ENCODE assay signal across 8 cellular contexts in genomic region chr18:58613201-58613600, GRCh38. TPM values are rescaled to one million over a fixed set of nuclear protein-coding genes. Genes with fewer than 3 reads are reported as not detected.
DNase-seq lines count a peak whose midpoint lies in the region; ATAC-seq, FAIRE-seq and TF ChIP-seq lines count a peak whose summit lies in the region.
"Not testable (repeated sequence)": the region's sequence is repeated elsewhere in the genome, so short reads cannot be mapped to it uniquely, and the experiment has no call there.

No MANE protein-coding gene starts in this region.

- H3K4me1 Mint-ChIP-seq in CD4-positive, CD25-positive, alpha-beta regulatory T cell = peaks cover 19 to 51% (median 45%) of the 10 kb centered on the region in 4 donors
- H3K4me1 Mint-ChIP-seq in natural killer cell = peaks cover 16 to 27% of the 10 kb centered on the region in 2 donors

- H2AFZ ChIP-seq in H1 (ENCODE audit: low read length); trophoblast cell (ENCODE audit: insufficient read depth, low read length, poor library complexity): not testable (repeated sequence)

- H3K4me2 ChIP-seq in H1 (ENCODE audit: insufficient read depth in 1 of 2, low read depth in 2 of 2, low read length in 2 of 2); trophoblast cell (ENCODE audit: low read length): not testable (repeated sequence)

- peak overlapping the region; percentile 33; the same call in 1 of the 2 replicates for H3K18ac ChIP-seq in H1 (ENCODE audit: extremely low read depth, low read length)
- H3K18ac ChIP-seq in trophoblast cell (ENCODE audit: low read length) = not testable (repeated sequence)

- H3K23ac ChIP-seq in H1 (ENCODE audit: insufficient read length); trophoblast cell (ENCODE audit: low read length): not testable (repeated sequence)

- not testable (repeated sequence) for H3K4ac ChIP-seq in H1 (replicated peaks; ENCODE audit: insufficient read length, low read depth, low read length); trophoblast cell (ENCODE audit: low read depth, low read length)

- H3K27ac ChIP-seq in CD4-positive, CD25-positive, alpha-beta regulatory T cell (ENCODE audit: insufficient read depth, low read length, poor library complexity, severe bottlenecking); H1 (ENCODE audit: low read depth, low read length); trophoblast cell (ENCODE audit: low read depth, low read length): not testable (repeated sequence)
- H3K27ac ChIP-seq in right cardiac atrium (ENCODE audit: low read length) = peak overlapping the region; percentile 36

- not testable (repeated sequence) for TF ChIP-seq POLR2A in GM12892 (IDR thresholded peaks at IDR 0.05; ENCODE audit: low read depth, low read length); H1 (IDR thresholded peaks at IDR 0.05; ENCODE audit: control extremely low read depth in 1 of 2, low read depth in 2 of 2, low read length in 2 of 2)

- not testable (repeated sequence) for H3K56ac ChIP-seq in H1 (replicated peaks; ENCODE audit: insufficient read length, low read depth, low read length)

- TF ChIP-seq CTCF in H1 (IDR thresholded peaks at IDR 0.05; ENCODE audit: control extremely low read depth in 1 of 3, insufficient read depth in 1 of 3, low read depth in 1 of 3, low read length in 3 of 3); natural killer cell (IDR thresholded peaks at IDR 0.05): not testable (repeated sequence)

- not testable (repeated sequence) for H2BK5ac ChIP-seq in H1 (ENCODE audit: low read depth, low read length); trophoblast cell (ENCODE audit: low read depth, low read length, poor library complexity)

- not testable (repeated sequence) for H4K8ac ChIP-seq in H1 (ENCODE audit: extremely low read depth, insufficient read depth, low read length); trophoblast cell (ENCODE audit: low read depth, low read length)

- H3K9me3 Mint-ChIP-seq in CD4-positive, CD25-positive, alpha-beta regulatory T cell; natural killer cell: not testable (repeated sequence)

- not testable (repeated sequence) for ATAC-seq in CD4-positive, CD25-positive, alpha-beta regulatory T cell (ENCODE audit: low read depth in 2 of 2); right cardiac atrium; natural killer cell

- H3K4me1 ChIP-seq in CD4-positive, CD25-positive, alpha-beta regulatory T cell (ENCODE audit: control insufficient read depth, insufficient read depth, low read length, poor library complexity, severe bottlenecking) = peaks cover 32% of the 10 kb centered on the region
- H3K4me1 ChIP-seq in H1 (replicated peaks in 1 of 4; ENCODE audit: control insufficient read depth in 3 of 4, insufficient read depth in 4 of 4, low read length in 3 of 4) (peaks cover 3 to 16% (median 10%) of the 10 kb centered on the region in 4 experiments; a peak in 5 of 7 replicates), trophoblast cell (ENCODE audit: control insufficient read depth in 1 of 2, insufficient read depth in 2 of 2, low read length in 2 of 2) (peaks cover 12 to 18% of the 10 kb centered on the region in 2 experiments)
- H3K4me1 ChIP-seq in right cardiac atrium (ENCODE audit: control insufficient read depth, insufficient read depth, low read length) = not testable (repeated sequence)

- not testable (repeated sequence) for H2BK120ac ChIP-seq in H1 (replicated peaks; ENCODE audit: low read depth, low read length)
- peak overlapping the region; percentile 86 for H2BK120ac ChIP-seq in trophoblast cell (ENCODE audit: insufficient read depth, low read length, poor library complexity)

- not testable (repeated sequence) for H3K27me3 Mint-ChIP-seq in CD4-positive, CD25-positive, alpha-beta regulatory T cell; natural killer cell (ENCODE audit: low read depth in 2 of 2)

- H3K23me2 ChIP-seq in H1 (ENCODE audit: low read depth, low read length) = not testable (repeated sequence)

- H3K4me3 ChIP-seq in CD4-positive, CD25-positive, alpha-beta regulatory T cell (ENCODE audit: low read depth, low read length); H1 (ENCODE audit: extremely low read depth in 1 of 4, insufficient read depth in 2 of 4, low read depth in 3 of 4, low read length in 4 of 4); right cardiac atrium (ENCODE audit: low read length); trophoblast cell (ENCODE audit: low read depth, low read length): not testable (repeated sequence)

- not testable (repeated sequence) for DNase-seq in CD4-positive, CD25-positive, alpha-beta regulatory T cell; GM12892 (ENCODE audit: insufficient read length); H1 (ENCODE audit: low read depth in 1 of 2, low spot score in 2 of 2); right cardiac atrium; natural killer cell; trophoblast cell
- peak; percentile 67 for DNase-seq in NCI-H82 (lab: John Stamatoyannopoulos, UW)
- peak; percentile 40 for DNase-seq in activated CD8-positive, alpha-beta memory T cell treated with anti-CD3 and anti-CD28 coated beads, Interleukin-2, amount 50 U/mL, for 48 hours

- not testable (repeated sequence) for TF ChIP-seq RAD21 in H1 (IDR thresholded peaks at IDR 0.05 in 1 of 2, conservative IDR thresholded peaks at IDR 0.05 in 1 of 2; ENCODE audit: low read depth in 2 of 2, low read length in 2 of 2)

- not testable (repeated sequence) for H3K14ac ChIP-seq in H1 (ENCODE audit: insufficient read length); trophoblast cell (ENCODE audit: low read length)

- 89% methylated on average over 6 of the region's 6 CpGs; no CpG with 5 or more reads in 1 of the 2 experiments for WGBS in H1 (ENCODE audit: extremely low coverage in 1 of 2, insufficient coverage in 1 of 2, insufficient read length in 1 of 2, insufficient replicate concordance in 2 of 2, low coverage in 1 of 2, low lambda C conversion rate in 2 of 2, missing lambda C conversion rate in 1 of 2), 2 experiments
- WGBS in right cardiac atrium = 91% methylated on average over 6 of the region's 6 CpGs
- no CpG with 5 or more reads among the region's 6 CpGs for WGBS in trophoblast cell (ENCODE audit: extremely low coverage, insufficient coverage, insufficient read length)

- not testable (repeated sequence) for H4K5ac ChIP-seq in H1 (ENCODE audit: insufficient read length, low read depth, low read length)

- POLR2A ChIA-PET in H1 (lab: Charles Lee; ENCODE audit: partially characterized antibody) = not testable (repeated sequence)

- H3K27ac Mint-ChIP-seq in CD4-positive, CD25-positive, alpha-beta regulatory T cell = peak overlapping the region in 2 of 3 donors; percentile 83 to 86
- peak overlapping the region; percentile 4 to 10 for H3K27ac Mint-ChIP-seq in natural killer cell

- not testable (repeated sequence) for H2BK15ac ChIP-seq in H1 (ENCODE audit: low read length)

- H3K27me3 ChIP-seq in CD4-positive, CD25-positive, alpha-beta regulatory T cell (ENCODE audit: control insufficient read depth, insufficient read depth, low read length); H1 (replicated peaks in 1 of 4; ENCODE audit: control insufficient read depth in 3 of 4, extremely low read depth in 1 of 4, insufficient read depth in 3 of 4, low read length in 3 of 4); right cardiac atrium (ENCODE audit: control insufficient read depth, insufficient read depth); trophoblast cell (ENCODE audit: insufficient read depth, low read length): not testable (repeated sequence)

- not testable (repeated sequence) for H4K12ac ChIP-seq in trophoblast cell (ENCODE audit: low read depth, low read length)

- H4K91ac ChIP-seq in H1 (replicated peaks; ENCODE audit: insufficient read length, low read length) (peak overlapping the region; percentile 36), trophoblast cell (ENCODE audit: low read depth, low read length) (peak overlapping the region; percentile 59)

- H3K36me3 Mint-ChIP-seq in CD4-positive, CD25-positive, alpha-beta regulatory T cell; natural killer cell: not testable (repeated sequence)

- peak overlapping the region in 2 of 4 donors; percentile 19 to 92 for H3K4me3 Mint-ChIP-seq in CD4-positive, CD25-positive, alpha-beta regulatory T cell
- not testable (repeated sequence) for H3K4me3 Mint-ChIP-seq in natural killer cell

- peak; percentile 27 for FAIRE-seq in GM12892 (lab: Jason Lieb, UNC)
- FAIRE-seq in H1 (lab: Jason Lieb, UNC) = not testable (repeated sequence)

- not testable (repeated sequence) for H3K9ac ChIP-seq in H1 (replicated peaks in 1 of 4; ENCODE audit: extremely low read depth in 1 of 4, low read depth in 3 of 4, low read length in 3 of 4); trophoblast cell (ENCODE audit: low read length)

- not testable (repeated sequence) for H3K79me1 ChIP-seq in H1 (ENCODE audit: low read depth, low read length)
- peaks cover 24% of the 10 kb centered on the region for H3K79me1 ChIP-seq in trophoblast cell (ENCODE audit: low read length)

- not testable (repeated sequence) for H3K79me2 ChIP-seq in H1 (ENCODE audit: control insufficient read depth in 1 of 2, insufficient read depth in 2 of 2, low read length in 2 of 2); trophoblast cell (ENCODE audit: control insufficient read depth, insufficient read depth, low read length, poor library complexity)

- H2BK12ac ChIP-seq in H1 (ENCODE audit: low read depth, low read length) = peak overlapping the region; percentile 97; the same call in 1 of the 2 replicates
- H2BK12ac ChIP-seq in trophoblast cell (ENCODE audit: low read length) = peak overlapping the region; percentile 98

- CTCF ChIA-PET in H1 (lab: Charles Lee; ENCODE audit: partially characterized antibody) = interaction anchor here (0.9 to 1.1 kb wide), 3 partner anchors 8 to 80 kb away, joined by 3 to 4 read pairs (median 3); no protein-coding TSS in a partner anchor

- H2AK5ac ChIP-seq in H1 (ENCODE audit: low read depth, low read length) = not testable (repeated sequence)
- H2AK5ac ChIP-seq in trophoblast cell (ENCODE audit: low read length) = peak overlapping the region; percentile 95

- not testable (repeated sequence) for TF ChIP-seq EP300 in H1 (IDR thresholded peaks at IDR 0.05; ENCODE audit: borderline replicate concordance in 1 of 2, low read depth in 2 of 2, low read length in 2 of 2)

- not testable (repeated sequence) for H4K20me1 ChIP-seq in H1 (replicated peaks in 1 of 2; ENCODE audit: control insufficient read depth in 1 of 2, insufficient read depth in 2 of 2, low read length in 2 of 2)

- intact Hi-C loops in right cardiac atrium (cut with DNase I); natural killer cell (cut with micrococcal nuclease): not testable (repeated sequence)

- not testable (repeated sequence) for H3K36me3 ChIP-seq in CD4-positive, CD25-positive, alpha-beta regulatory T cell (ENCODE audit: control insufficient read depth, insufficient read depth, low read length); H1 (ENCODE audit: control insufficient read depth in 2 of 4, insufficient read depth in 4 of 4, low read length in 3 of 4); trophoblast cell (ENCODE audit: control insufficient read depth in 1 of 2, insufficient read depth in 2 of 2, low read length in 2 of 2)

- H2BK20ac ChIP-seq in H1 (ENCODE audit: low read length) = peak overlapping the region; percentile 99

- not testable (repeated sequence) for H3K9me3 ChIP-seq in CD4-positive, CD25-positive, alpha-beta regulatory T cell (ENCODE audit: control insufficient read depth in 2 of 2, low read length in 2 of 2); H1 (ENCODE audit: insufficient read depth in 2 of 2, low read depth in 1 of 2, low read length in 1 of 2); right cardiac atrium (ENCODE audit: control insufficient read depth, low read length); trophoblast cell (ENCODE audit: insufficient read depth, low read depth, low read length)

RNA-seq across cellular contexts. Expression of gene ALPK2, which starts 15.7 kb away (rescaled TPM):
- 0.25 TPM for total RNA-seq in CD4-positive, CD25-positive, alpha-beta regulatory T cell
- not detected for polyA plus RNA-seq in CD4-positive, CD25-positive, alpha-beta regulatory T cell
- polyA plus RNA-seq in GM12892 (2012; ENCODE audit: missing spikeins) = 4.3 TPM
- total RNA-seq in H1 (2021; fragmentation: NEBNext Ultra II Directional; extraction: Animal tissue kit (Norgen Biotek cat#: 25700)) = 0.38 and 0.41 TPM in 2 replicates
- 0.09 and 0.13 TPM in 2 replicates for polyA plus RNA-seq in H1 (2011; rRNA removed)
- 0.31 TPM for polyA plus RNA-seq in H1 (2011; cell fraction: cytosol; rRNA removed)
- polyA plus RNA-seq in H1 (2011; cell fraction: nucleus; rRNA removed) = 0.19 TPM
- polyA plus RNA-seq in H1 (2012, experiment 1 of 2) = 0.15 to 0.65 TPM (median 0.39 TPM) in 4 replicates
- polyA plus RNA-seq in H1 (2012, experiment 2 of 2) = not detected
- polyA plus RNA-seq in H1 (2013, experiment 1 of 2) = 0.12 TPM
- 0.28 TPM for polyA plus RNA-seq in H1 (2013, experiment 2 of 2)
- 0.49 and 0.54 TPM in 2 replicates for polyA minus RNA-seq in H1 (2011; rRNA and poly(A)+ RNA removed)
- polyA minus RNA-seq in H1 (2011; cell fraction: cytosol; rRNA and poly(A)+ RNA removed) = 1.6 TPM
- 1.3 TPM for polyA minus RNA-seq in H1 (2011; cell fraction: nucleus; rRNA and poly(A)+ RNA removed)
- 100 to 1,000 TPM; 145 to 271 (median 232) TPM for total RNA-seq in right cardiac atrium
- polyA plus RNA-seq in right cardiac atrium = 48.0 TPM
- under 1 TPM in 2 of 3 donors, not detected in 1; 0.09 to 0.75 TPM for total RNA-seq in natural killer cell
- polyA plus RNA-seq in trophoblast cell (2013) = 8.5 and 8.7 TPM in 2 replicates

RNA-seq across cellular contexts. Expression of gene MALT1, which starts 58.1 kb away (rescaled TPM):
- total RNA-seq in CD4-positive, CD25-positive, alpha-beta regulatory T cell = 99.0 TPM
- 10 to 100 TPM; 39.4 to 49.1 (median 45.1) TPM for polyA plus RNA-seq in CD4-positive, CD25-positive, alpha-beta regulatory T cell
- polyA plus RNA-seq in GM12892 (2012; ENCODE audit: missing spikeins) = 44.0 TPM
- total RNA-seq in H1 (2021; fragmentation: NEBNext Ultra II Directional; extraction: Animal tissue kit (Norgen Biotek cat#: 25700)) = 25.9 and 26.1 TPM in 2 replicates
- polyA plus RNA-seq in H1 (2011; rRNA removed) (5.2 and 10.7 TPM in 2 replicates), right cardiac atrium (4.7 TPM)
- polyA plus RNA-seq in H1 (2011; cell fraction: cytosol; rRNA removed) = 8.3 TPM
- polyA plus RNA-seq in H1 (2011; cell fraction: nucleus; rRNA removed) = 7.2 TPM
- 7.3 to 17.1 TPM (median 11.3 TPM) in 4 replicates for polyA plus RNA-seq in H1 (2012, experiment 1 of 2)
- polyA plus RNA-seq in H1 (2012, experiment 2 of 2) = 0.85 TPM
- polyA plus RNA-seq in H1 (2013, experiment 1 of 2) = 7.6 TPM
- polyA plus RNA-seq in H1 (2013, experiment 2 of 2) = 6.7 TPM
- 19.9 and 38.4 TPM in 2 replicates for polyA minus RNA-seq in H1 (2011; rRNA and poly(A)+ RNA removed)
- polyA minus RNA-seq in H1 (2011; cell fraction: cytosol; rRNA and poly(A)+ RNA removed) = 12.1 TPM
- 28.0 TPM for polyA minus RNA-seq in H1 (2011; cell fraction: nucleus; rRNA and poly(A)+ RNA removed)
- total RNA-seq in right cardiac atrium (10 to 100 TPM in 1 of 4 donors, 1 to 10 TPM in 3; 8.0 to 11.1 (median 9.7) TPM), natural killer cell (10 to 100 TPM; 49.8 to 55.8 (median 54.5) TPM)
- polyA plus RNA-seq in trophoblast cell (2013) = 29.5 and 29.7 TPM in 2 replicates

Comparison
In these comparisons a context has a peak if more than half of its experiments do, and no peak if none do; other contexts are left out.
1. RNA of gene ALPK2, which starts 15.7 kb away (total RNA-seq): 145 to 271 TPM in right cardiac atrium; 0.38 to 0.41 TPM in H1, 0.25 TPM in CD4-positive, CD25-positive, alpha-beta regulatory T cell (single experiment) and 0.09 to 0.75 TPM in natural killer cell; every median in the first group is over 10 times any median in the second.